29 cellular contexts compared by ENCODE assay signal in genomic region chr1:36786425-36786824, GRCh38.
A peak's percentile ranks its signal among the peaks of the same experiment; 100 is the strongest.
DNase-seq lines count a peak whose midpoint lies in the region; TF ChIP-seq lines count a peak whose summit lies in the region.
"Had no signal": no experiment of that assay in that cellular context is flagged by ENCODE, and none has a peak within 500 bp of the region (broad histone marks: within the 10 kb centered on the region; RNA-seq: fewer than 3 reads in every experiment).

No MANE protein-coding gene starts in this region.

- POLR2A ChIA-PET in HEK293 (lab: Yijun Ruan, JAX), result no interaction called here

- H2BK15ac ChIP-seq in neuronal stem cell (ENCODE audit: low read length), result no peak overlapping the region

- H2AK5ac ChIP-seq in neuronal stem cell (ENCODE audit: low read depth, low read length), result no peak overlapping the region

- H3K4me3 ChIP-seq in HEK293 (ENCODE audit: low read depth, low read length) (no peak overlapping the region), neuronal stem cell (ENCODE audit: low read length in 2 of 2) (no peak overlapping the region)
- H3K4me3 ChIP-seq: A549; BLaER1; BLaER1 treated with 17β-estradiol and CSF1 and Interleukin-3, amounts not matched to agents 10 nM and 100 nM had no signal

- no peak overlapping the region for H4K91ac ChIP-seq in neuronal stem cell (ENCODE audit: low read depth, low read length, poor library complexity)

- H3K9me3 Mint-ChIP-seq in chondrocyte (ENCODE audit: low read depth), result no peaks in the 10 kb centered on the region
- H3K9me3 Mint-ChIP-seq: CD4-positive, alpha-beta memory T cell; CD4-positive, alpha-beta T cell; CD8-positive, alpha-beta T cell had no signal

- H3K4me2 ChIP-seq in neuronal stem cell (ENCODE audit: insufficient read depth, low read length, poor library complexity, severe bottlenecking), result no peak overlapping the region
- H3K4me2 ChIP-seq: A549 had no signal

- no peaks in the 10 kb centered on the region for H3K9me3 ChIP-seq in HEK293 (ENCODE audit: control insufficient read depth, insufficient read depth, low read depth, low read length)
- H3K9me3 ChIP-seq in neuronal stem cell (replicated peaks in 1 of 2; ENCODE audit: control insufficient read depth in 2 of 2, insufficient read depth in 1 of 2, low read depth in 1 of 2, low read length in 2 of 2), result no peaks in the 10 kb centered on the region
- H3K9me3 ChIP-seq: A549; BE2C; BLaER1; BLaER1 treated with 17β-estradiol and CSF1 and Interleukin-3, amounts not matched to agents 10 nM and 100 nM; Caco-2 had no signal

- H3K14ac ChIP-seq in neuronal stem cell (ENCODE audit: low read length), result no peak overlapping the region

- no peak overlapping the region for H3K27ac Mint-ChIP-seq in chondrocyte (ENCODE audit: unreplicated experiment)
- H3K27ac Mint-ChIP-seq: B cell; CD4-positive, alpha-beta memory T cell; CD4-positive, alpha-beta T cell; CD4-positive, CD25-positive, alpha-beta regulatory T cell; CD8-positive, alpha-beta memory T cell; CD8-positive, alpha-beta T cell had no signal

- no peaks in the 10 kb centered on the region for H3K4me1 Mint-ChIP-seq in chondrocyte (ENCODE audit: low read depth)
- H3K4me1 Mint-ChIP-seq: B cell; CD14-positive monocyte; CD4-positive, alpha-beta memory T cell; CD4-positive, CD25-positive, alpha-beta regulatory T cell; CD8-positive, alpha-beta memory T cell had no signal

- no peak overlapping the region for H2BK12ac ChIP-seq in neuronal stem cell (ENCODE audit: low read length)

- H3K4me1 ChIP-seq in HEK293 (ENCODE audit: control insufficient read depth, insufficient read depth, low read length), result no peaks in the 10 kb centered on the region
- H3K4me1 ChIP-seq in neuronal stem cell (ENCODE audit: control insufficient read depth in 2 of 2, insufficient read depth in 1 of 2, low read depth in 1 of 2, low read length in 2 of 2), result peaks cover 0 to 2% of the 10 kb centered on the region in 2 donors
- H3K4me1 ChIP-seq: A549, Caco-2 had no signal

- WGBS in neuronal stem cell (ENCODE audit: extremely low coverage in 2 of 2, insufficient read length in 2 of 2, insufficient replicate concordance in 1 of 2), 2 donors, result no CpG with 5 or more reads among the region's 5 CpGs

- no peak overlapping the region for H2AFZ ChIP-seq in neuronal stem cell (ENCODE audit: low read length)

- no peak overlapping the region for H3K9ac ChIP-seq in neuronal stem cell (ENCODE audit: low read depth, low read length, poor library complexity)
- H3K9ac ChIP-seq: BLaER1; BLaER1 treated with 17β-estradiol and CSF1 and Interleukin-3, amounts not matched to agents 10 nM and 100 nM had no signal

- no peak overlapping the region for H4K8ac ChIP-seq in neuronal stem cell (ENCODE audit: low read depth, low read length)

- H2BK120ac ChIP-seq in neuronal stem cell (ENCODE audit: low read depth, low read length), result no peak overlapping the region

- no peak overlapping the region for H2BK5ac ChIP-seq in neuronal stem cell (ENCODE audit: low read length)

- H3K4me3 Mint-ChIP-seq in chondrocyte (ENCODE audit: unreplicated experiment), result no peak overlapping the region
- H3K4me3 Mint-ChIP-seq: B cell; CD14-positive monocyte; CD4-positive, alpha-beta memory T cell; CD4-positive, alpha-beta T cell; CD4-positive, CD25-positive, alpha-beta regulatory T cell; CD8-positive, alpha-beta memory T cell; CD8-positive, alpha-beta T cell had no signal

- no peaks in the 10 kb centered on the region for H3K27me3 ChIP-seq in neuronal stem cell (ENCODE audit: control insufficient read depth in 3 of 3, insufficient read depth in 3 of 3, low read depth in 1 of 3, low read length in 3 of 3)
- H3K27me3 ChIP-seq: BE2C; BLaER1; BLaER1 treated with 17β-estradiol and CSF1 and Interleukin-3, amounts not matched to agents 10 nM and 100 nM had no signal

- H3K23ac ChIP-seq in neuronal stem cell (ENCODE audit: low read depth, low read length, poor library complexity), result no peak overlapping the region

- H3K27ac ChIP-seq in HEK293 (ENCODE audit: extremely low read depth, low read depth, low read length) (no peak overlapping the region), neuronal stem cell (replicated peaks; ENCODE audit: low read length) (no peak overlapping the region)
- H3K27ac ChIP-seq: 22Rv1; A549; BLaER1; BLaER1 treated with 17β-estradiol and CSF1 and Interleukin-3, amounts not matched to agents 10 nM and 100 nM; C4-2B had no signal

- no peak for TF ChIP-seq CTCF in HEK293 (tag by site-specific recombination; IDR thresholded peaks at IDR 0.05)
- no peak for TF ChIP-seq CTCF in chondrocyte (IDR thresholded peaks at IDR 0.05)

- no peaks in the 10 kb centered on the region for H3K79me1 ChIP-seq in neuronal stem cell (ENCODE audit: low read depth, low read length)

- no peak overlapping the region for H3K4ac ChIP-seq in neuronal stem cell (ENCODE audit: low read length)

- CTCF ChIA-PET in HEK293 (lab: Yijun Ruan, JAX), result no interaction called here

- H3K36me3 ChIP-seq in HEK293 (ENCODE audit: control insufficient read depth in 2 of 2, insufficient read depth in 1 of 2, low read length in 2 of 2), result no peaks in the 10 kb centered on the region
- no peaks in the 10 kb centered on the region for H3K36me3 ChIP-seq in neuronal stem cell (replicated peaks in 1 of 2; ENCODE audit: control insufficient read depth in 2 of 2, insufficient read depth in 2 of 2, low read length in 2 of 2)
- H3K36me3 ChIP-seq: BE2C; BLaER1; BLaER1 treated with 17β-estradiol and CSF1 and Interleukin-3, amounts not matched to agents 10 nM and 100 nM had no signal

- DNase-seq in neuronal stem cell (ENCODE audit: low spot score), result no peak
- no peak for DNase-seq in NAMALWA (ENCODE audit: low spot score)
- no peak for DNase-seq in chondrocyte (ENCODE audit: low spot score)
- DNase-seq: 8988T; ACHN; AML-193; BE2C; C1 segment of cervical spinal cord; Caco-2; Calu3; CD4-positive, alpha-beta memory T cell; CD4-positive, alpha-beta T cell; CD4-positive, CD25-positive, alpha-beta regulatory T cell; CD8-positive, alpha-beta memory T cell; CD8-positive, alpha-beta T cell; DMS 273 treated with DMSO at 0.1 percent for 48 hours; DMS153; DMS53; DMS79; DND-41; EL had no signal

- H3K36me3 Mint-ChIP-seq in chondrocyte (ENCODE audit: low read depth), result no peaks in the 10 kb centered on the region
- H3K36me3 Mint-ChIP-seq: CD14-positive monocyte; CD4-positive, alpha-beta memory T cell; CD4-positive, CD25-positive, alpha-beta regulatory T cell; CD8-positive, alpha-beta memory T cell; CD8-positive, alpha-beta T cell had no signal

- peaks cover 23% of the 10 kb centered on the region for H3K27me3 Mint-ChIP-seq in chondrocyte (ENCODE audit: low read depth)

- peak overlapping the region; percentile 39 for H3K18ac ChIP-seq in neuronal stem cell (ENCODE audit: low read length)

TF ChIP-seq in HEK293, 187 proteins besides CTCF, POLR2A, EP300 and RAD21 (continues in another document):
- no peak for TF ChIP-seq ZNF18 (tag by site-specific recombination; IDR thresholded peaks at IDR 0.05)
- no peak for TF ChIP-seq OVOL3 (tag by site-specific recombination; IDR thresholded peaks at IDR 0.05)
- no peak for TF ChIP-seq ZEB2 (tag by site-specific recombination; IDR thresholded peaks at IDR 0.05)
- TF ChIP-seq ZNF548 (tag by site-specific recombination; IDR thresholded peaks at IDR 0.05), result no peak
- no peak for TF ChIP-seq ZBTB10 (tag by site-specific recombination; IDR thresholded peaks at IDR 0.05)
- no peak for TF ChIP-seq HIC1 (tag by site-specific recombination; IDR thresholded peaks at IDR 0.05)
